ENCODE assay signal across 8 cellular contexts in the genomic region with DNA sequence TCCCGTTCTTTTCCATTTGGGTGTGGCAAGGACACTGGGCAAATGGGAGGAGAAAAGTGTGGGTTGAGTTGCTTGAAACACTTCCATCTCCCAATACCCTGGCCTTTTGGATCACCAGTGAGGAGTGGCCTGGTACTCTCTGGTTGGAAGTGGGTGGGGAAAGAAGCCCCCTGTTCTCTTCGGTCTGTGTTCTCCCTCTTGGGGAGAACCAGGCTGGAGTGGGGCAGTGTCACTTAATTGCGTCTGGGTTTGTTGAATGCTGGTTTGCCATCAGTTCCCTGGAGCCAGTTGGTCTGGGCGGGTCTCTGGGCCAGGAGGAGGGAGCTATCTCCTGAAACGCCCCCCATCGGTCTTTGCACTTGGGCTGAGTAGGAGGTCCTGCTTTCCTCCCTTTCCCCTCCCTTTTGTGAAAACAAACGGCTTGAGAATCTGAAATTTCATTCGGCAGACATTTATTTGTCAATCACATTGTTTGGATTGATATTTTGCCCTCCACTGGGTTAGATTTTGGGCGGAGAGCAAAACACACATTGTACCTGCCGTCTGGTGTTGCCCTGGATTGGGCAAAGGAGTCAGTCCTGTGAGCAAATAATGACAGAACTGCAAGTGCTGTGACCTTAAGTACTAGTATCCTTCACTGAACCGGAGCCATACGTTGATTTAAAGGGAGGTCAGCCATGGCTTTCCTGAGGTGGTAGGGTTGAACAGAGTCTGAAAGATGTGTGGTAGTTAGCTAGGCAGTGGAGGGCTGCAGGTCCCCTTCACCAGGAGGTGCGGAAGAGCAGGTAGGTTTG. TPM values are rescaled to one million over a fixed set of nuclear protein-coding genes. Genes with fewer than 3 reads are reported as not detected.
DNase-seq lines count a peak whose midpoint lies in the region; TF ChIP-seq lines count a peak whose summit lies in the region.

No MANE protein-coding gene starts in this region.

- no peak for TF ChIP-seq CTCF in Caco-2 (IDR thresholded peaks at IDR 0.05; ENCODE audit: insufficient read depth in 1 of 2, low read depth in 1 of 2, low read length in 1 of 2, severe bottlenecking in 1 of 2, unreplicated experiment in 1 of 2)
- TF ChIP-seq CTCF in coronary artery (IDR thresholded peaks at IDR 0.05): no peak
- no peak for TF ChIP-seq CTCF in nephron (IDR thresholded peaks at IDR 0.05; ENCODE audit: unreplicated experiment in 3 of 3)

- CTCF ChIA-PET in Caco-2 (lab: Charles Lee): no interaction called here

- H3K4me3 Mint-ChIP-seq in Caco-2 (ENCODE audit: unreplicated experiment) (peak overlapping the region; percentile 72), nephron (peak overlapping the region; percentile 78 to 97 (median 86))

- no peaks in the 10 kb centered on the region for H3K36me3 ChIP-seq in Caco-2 (ENCODE audit: control insufficient read depth, insufficient read depth, low read length)

- H3K27ac ChIP-seq in coronary artery: peak overlapping the region; percentile 33 to 58

- H3K4me1 Mint-ChIP-seq in Caco-2 (ENCODE audit: low read depth, unreplicated experiment) (peaks cover 9% of the 10 kb centered on the region), nephron (peaks cover 53% of the 10 kb centered on the region)

- no peak for DNase-seq in Caco-2
- peak; percentile 74 for DNase-seq in NCI-H146 (lab: John Stamatoyannopoulos, UW)
- DNase-seq in coronary artery (ENCODE audit: low spot score): peak; percentile 72
- no peak for DNase-seq in stimulated activated CD4-positive, alpha-beta T cell treated with anti-CD3 and anti-CD28 coated beads, Interleukin-4, amount 100 ng/mL, for 1 hour
- DNase-seq in stimulated activated naive CD4-positive, alpha-beta T cell (lab: John Stamatoyannopoulos, UW): no peak
- no peak for DNase-seq in AG08395 (ENCODE audit: low spot score)
- no peak for DNase-seq in stimulated activated CD4-positive, alpha-beta T cell treated with anti-CD3 and anti-CD28 coated beads, Interleukin-12 subunit alpha, Interleukin-12 subunit beta, amount 100 ng/mL, for 4 hours

- POLR2A ChIA-PET in Caco-2 (lab: Charles Lee): interaction anchor here (1.2 to 1.7 kb wide), 2 partner anchors 8 to 12 kb away, joined by 4 read pairs; no protein-coding TSS in a partner anchor

- H3K9me3 Mint-ChIP-seq in Caco-2 (ENCODE audit: unreplicated experiment) (no peaks in the 10 kb centered on the region), nephron (no peaks in the 10 kb centered on the region)

- H3K4me1 ChIP-seq in Caco-2: peaks cover 12% of the 10 kb centered on the region

- H3K27me3 Mint-ChIP-seq in Caco-2 (ENCODE audit: insufficient read depth, unreplicated experiment) (peaks cover 4% of the 10 kb centered on the region), nephron (ENCODE audit: low read depth) (peaks cover 15% of the 10 kb centered on the region)

- H3K9me3 ChIP-seq in Caco-2: no peaks in the 10 kb centered on the region

- H3K36me3 Mint-ChIP-seq in Caco-2 (ENCODE audit: insufficient read depth, unreplicated experiment) (peaks cover 25% of the 10 kb centered on the region), nephron (ENCODE audit: low read depth) (no peaks in the 10 kb centered on the region)

- H3K4me3 ChIP-seq in Caco-2 (ENCODE audit: low read depth, low read length) (peak overlapping the region; percentile 100), coronary artery (peak overlapping the region; percentile 94)

- BruUV-seq in Caco-2 (replicated peaks; lab: Mats Ljungman, UMichigan): TSS peak; percentile 33

- no peaks in the 10 kb centered on the region for H3K27me3 ChIP-seq in Caco-2 (replicated peaks; ENCODE audit: control insufficient read depth, insufficient read depth, low read length)

- intact Hi-C loops in Caco-2 (cut with micrococcal nuclease; ENCODE audit: unreplicated experiment): no loop called here

- H3K27ac Mint-ChIP-seq in Caco-2 (ENCODE audit: unreplicated experiment) (peak overlapping the region; percentile 58), nephron (peak overlapping the region in 2 of 3 experiments; percentile 8 to 75)

RNA-seq across cellular contexts. Expression of gene PDIA5, which starts 1.6 kb away (rescaled TPM):
- total RNA-seq in Caco-2 (2022): 48.2 and 55.5 TPM in 2 replicates

RNA-seq across cellular contexts. Expression of gene SEMA5B, which starts 40.9 kb away (rescaled TPM):
- total RNA-seq in Caco-2 (2022): 0.84 and 1.0 TPM in 2 replicates

Comparison
In these comparisons a context has a peak if more than half of its experiments do, and no peak if none do; other contexts are left out.
1. DNase-seq: peak in NCI-H146 (single experiment) and coronary artery (single experiment); none in Caco-2 (0 of 2), stimulated activated CD4-positive, alpha-beta T cell treated with anti-CD3 and anti-CD28 coated beads, Interleukin-4, amount 100 ng/mL, for 1 hour (single experiment), stimulated activated naive CD4-positive, alpha-beta T cell (0 of 6), AG08395 (single experiment) and stimulated activated CD4-positive, alpha-beta T cell treated with anti-CD3 and anti-CD28 coated beads, Interleukin-12 subunit alpha, Interleukin-12 subunit beta, amount 100 ng/mL, for 4 hours (single experiment).